8 cellular contexts compared by ENCODE assay signal in the genomic region with DNA sequence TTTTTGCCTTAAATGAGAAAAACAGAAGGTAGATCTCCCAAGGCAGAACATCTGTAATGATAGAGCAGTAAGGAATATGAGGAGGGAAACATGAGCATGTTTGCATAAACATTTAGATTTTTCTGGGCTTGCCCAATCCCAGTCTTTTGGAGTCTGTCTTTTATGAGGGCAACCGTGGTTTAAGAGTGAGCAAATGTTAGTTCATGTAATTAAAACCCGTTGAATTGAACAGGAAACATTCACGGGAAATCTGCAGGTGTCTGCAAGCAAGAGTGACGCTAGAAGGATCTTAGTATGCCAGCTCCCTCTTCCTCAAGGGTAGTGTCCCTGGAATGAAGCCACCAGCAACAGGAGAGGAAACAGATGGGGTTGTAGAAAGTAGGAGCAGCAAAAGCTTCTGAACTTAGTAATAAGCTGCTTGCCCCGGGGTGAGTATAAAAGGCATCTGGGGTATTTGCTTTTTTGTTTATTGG.
DNase-seq lines count a peak whose midpoint lies in the region; ATAC-seq, FAIRE-seq and TF ChIP-seq lines count a peak whose summit lies in the region.

No MANE protein-coding gene starts in this region.

- in situ Hi-C loops in KBM-7 (cut with MboI; ENCODE audit: low pct_unique_long_range_greater_than_20kb, low sequenced_read_pairs), result no loop called here

- no peak for FAIRE-seq in small intestine (lab: Jason Lieb, UNC)

- ATAC-seq in CD4-positive, alpha-beta T cell (ENCODE audit: poor library complexity), result no peak
- ATAC-seq in T-helper 17 cell (no peak), GM18909 (IDR thresholded peaks at IDR 0.05; ENCODE audit: poor library complexity, unreplicated experiment) (no peak), GM18519 (IDR thresholded peaks at IDR 0.05; ENCODE audit: low FRiP score, unreplicated experiment) (no peak), GM19463 (IDR thresholded peaks at IDR 0.05; ENCODE audit: unreplicated experiment) (no peak)

- no peaks in the 10 kb centered on the region for H3K36me3 Mint-ChIP-seq in CD4-positive, alpha-beta T cell (ENCODE audit: low read depth)
- H3K36me3 Mint-ChIP-seq in T-helper 17 cell (ENCODE audit: low read depth), result no peaks in the 10 kb centered on the region

- H3K4me3 ChIP-seq in foreskin fibroblast (ENCODE audit: low read depth in 1 of 2, low read length in 2 of 2), result peak overlapping the region in 1 of 2 donors; percentile 37
- H3K4me3 ChIP-seq in small intestine (ENCODE audit: low read depth in 1 of 2, low read length in 2 of 2), result no peak overlapping the region

- CTCF ChIA-PET in CD4-positive, alpha-beta T cell (lab: Charles Lee), result interaction anchor here (0.8 to 2.6 kb wide), 9 partner anchors 26 to 110 kb away, joined by 3 to 11 read pairs (median 4); a partner anchor contains a TSS

- H3K27ac ChIP-seq in CD4-positive, alpha-beta T cell (ENCODE audit: low read depth, low read length), result peak overlapping the region; percentile 80
- peak overlapping the region; percentile 80 to 88 for H3K27ac ChIP-seq in small intestine (ENCODE audit: low read depth in 1 of 2, low read length in 1 of 2)

- H3K27me3 ChIP-seq in CD4-positive, alpha-beta T cell (ENCODE audit: control insufficient read depth, insufficient read depth, low read length), result no peaks in the 10 kb centered on the region
- H3K27me3 ChIP-seq in small intestine (ENCODE audit: control insufficient read depth in 2 of 2, insufficient read depth in 2 of 2, low read length in 2 of 2), result no peaks in the 10 kb centered on the region

- WGBS in small intestine, 3 donors, result 0 to 6% (median 3%) methylated on average over 5 of the region's 5 CpGs

- TF ChIP-seq CTCF in CD4-positive, alpha-beta T cell (IDR thresholded peaks at IDR 0.05), result no peak
- TF ChIP-seq CTCF in foreskin fibroblast (IDR thresholded peaks at IDR 0.05; ENCODE audit: low read depth, low read length), result no peak

- no peaks in the 10 kb centered on the region for H3K9me3 ChIP-seq in CD4-positive, alpha-beta T cell (ENCODE audit: control insufficient read depth, low read length)
- H3K9me3 ChIP-seq in T-helper 17 cell (ENCODE audit: control insufficient read depth, low read length, poor library complexity, severe bottlenecking) (no peaks in the 10 kb centered on the region), small intestine (ENCODE audit: control insufficient read depth, low read depth) (no peaks in the 10 kb centered on the region)

- no peak for DNase-seq in CD4-positive, alpha-beta T cell
- peak; percentile 85 for DNase-seq in KBM-7
- no peak for DNase-seq in T-helper 17 cell
- DNase-seq in foreskin fibroblast, result peak; percentile 85 to 92
- DNase-seq in small intestine, result peak; percentile 51

- POLR2A ChIA-PET in CD4-positive, alpha-beta T cell (lab: Charles Lee), result interaction anchor here (0.7 to 11.5 kb wide), 36 partner anchors 8 to 385 kb away, joined by 3 to 208 read pairs (median 7); a partner anchor contains a TSS

- H3K36me3 ChIP-seq in small intestine (ENCODE audit: control insufficient read depth in 2 of 2, insufficient read depth in 2 of 2, low read length in 2 of 2), result no peaks in the 10 kb centered on the region

- peak overlapping the region; percentile 90 for H3K27ac Mint-ChIP-seq in CD4-positive, alpha-beta T cell
- H3K27ac Mint-ChIP-seq in T-helper 17 cell, result peak overlapping the region; percentile 99

- H3K4me3 Mint-ChIP-seq in CD4-positive, alpha-beta T cell, result peak overlapping the region; percentile 50
- H3K4me3 Mint-ChIP-seq in T-helper 17 cell, result peak overlapping the region; percentile 84

- peaks cover 2% of the 10 kb centered on the region for H3K9me3 Mint-ChIP-seq in CD4-positive, alpha-beta T cell

- H3K27me3 Mint-ChIP-seq in CD4-positive, alpha-beta T cell, result no peaks in the 10 kb centered on the region
- no peaks in the 10 kb centered on the region for H3K27me3 Mint-ChIP-seq in T-helper 17 cell

- H3K4me1 Mint-ChIP-seq in CD4-positive, alpha-beta T cell (ENCODE audit: low read depth), result peaks cover 64% of the 10 kb centered on the region
- H3K4me1 Mint-ChIP-seq in T-helper 17 cell, result peaks cover 59% of the 10 kb centered on the region

- intact Hi-C loops in CD4-positive, alpha-beta T cell (cut with DNase I, micrococcal nuclease), result loop anchor here in 1 of 2 experiments (5.0 kb wide), 1 partner anchor 75 kb away; no protein-coding TSS in a partner anchor

- H3K4me1 ChIP-seq in small intestine (ENCODE audit: control insufficient read depth in 2 of 2, insufficient read depth in 1 of 2, low read depth in 1 of 2, low read length in 1 of 2), result peaks cover 8 to 22% of the 10 kb centered on the region in 2 donors

Comparison
In these comparisons a context has a peak if more than half of its experiments do, and no peak if none do; other contexts are left out.
1. DNase-seq: peak in KBM-7 (single experiment), foreskin fibroblast (2 of 2) and small intestine (single experiment); none in CD4-positive, alpha-beta T cell (0 of 10) and T-helper 17 cell (0 of 3).